22 cellular contexts compared by ENCODE assay signal in the genomic region with DNA sequence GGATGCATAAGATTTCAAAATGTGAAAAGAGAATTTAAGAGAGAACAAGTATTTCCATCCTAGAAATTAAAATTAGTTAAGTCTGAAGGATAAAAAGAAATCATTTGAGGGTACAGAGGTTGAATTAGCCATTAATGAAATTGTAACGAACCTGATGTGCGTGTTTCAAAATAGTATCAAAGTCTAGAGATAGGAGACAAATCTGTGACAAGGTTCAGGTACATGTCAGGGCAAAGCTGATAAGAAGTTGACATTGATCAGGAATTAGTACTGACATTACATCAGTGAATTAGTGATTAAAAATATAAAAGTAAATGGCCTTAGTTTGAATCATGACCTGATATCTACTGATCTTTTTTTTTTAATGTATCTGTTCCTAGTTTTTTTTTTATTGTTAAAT.
DNase-seq lines count a peak whose midpoint lies in the region; ATAC-seq, FAIRE-seq and TF ChIP-seq lines count a peak whose summit lies in the region.
"Had no signal": no experiment of that assay in that cellular context is flagged by ENCODE, and none has a peak within 500 bp of the region (broad histone marks: within the 10 kb centered on the region; RNA-seq: fewer than 3 reads in every experiment).

No MANE protein-coding gene starts in this region.

- intact Hi-C loops in right lobe of liver (cut with DNase I) = no loop called here
- intact Hi-C loops in left lung (cut with DNase I) = no loop called here

- DNase-seq in GM19239 (ENCODE audit: insufficient read length, low spot score) = no peak
- no peak for DNase-seq in frontal cortex (ENCODE audit: low spot score in 2 of 2)
- DNase-seq in right lobe of liver = no peak
- no peak for DNase-seq in stimulated activated naive CD4-positive, alpha-beta T cell treated with Interleukin-2 at 50 U/mL for 16 hours (lab: John Stamatoyannopoulos, UW)
- DNase-seq in left lung = no peak
- DNase-seq in tibial nerve (ENCODE audit: low spot score in 2 of 2) = no peak
- DNase-seq: 8988T; ACHN; AML-193; BE2C; CD4-positive, alpha-beta T cell; CD8-positive, alpha-beta memory T cell; DMS 273 treated with DMSO at 0.1 percent for 48 hours; DMS79 treated with DMSO at 0.1 percent for 48 hours; GF-D8; H9 had no signal

- peak overlapping the region in 1 of 3 donors; percentile 12 for H3K4me3 ChIP-seq in right lobe of liver
- H3K4me3 ChIP-seq in left lung = no peak overlapping the region
- H3K4me3 ChIP-seq in tibial nerve = no peak overlapping the region
- H3K4me3 ChIP-seq: A549; BLaER1 treated with 17β-estradiol and CSF1 and Interleukin-3, amounts not matched to agents 10 nM and 100 nM; GM23338 had no signal

- H3K4me1 ChIP-seq in right lobe of liver (peaks cover 0 to 42% (median 5%) of the 10 kb centered on the region in 4 donors), left lung (no peaks in the 10 kb centered on the region), tibial nerve (no peaks in the 10 kb centered on the region)
- H3K4me1 ChIP-seq: BE2C; BLaER1 treated with 17β-estradiol and CSF1 and Interleukin-3, amounts not matched to agents 10 nM and 100 nM had no signal

- 30% methylated on average over 2 of the region's 2 CpGs for WGBS in right lobe of liver (ENCODE audit: insufficient coverage, low coverage, low lambda C conversion rate, missing lambda C conversion rate)
- 90 to 96% methylated on average over 2 of the region's 2 CpGs for WGBS in tibial nerve, 2 donors

- TF ChIP-seq EP300 in tibial nerve (IDR thresholded peaks at IDR 0.05) = no peak

- TF ChIP-seq POLR2A in right lobe of liver (IDR thresholded peaks at IDR 0.05) (no peak), tibial nerve (IDR thresholded peaks at IDR 0.05) (no peak)

- H3K27me3 ChIP-seq in right lobe of liver (no peaks in the 10 kb centered on the region), left lung (no peaks in the 10 kb centered on the region), tibial nerve (no peaks in the 10 kb centered on the region)
- H3K27me3 ChIP-seq: BE2C; BLaER1 treated with 17β-estradiol and CSF1 and Interleukin-3, amounts not matched to agents 10 nM and 100 nM had no signal

- H3K9me3 ChIP-seq in right lobe of liver = no peaks in the 10 kb centered on the region
- H3K9me3 ChIP-seq in left lung = no peaks in the 10 kb centered on the region
- no peaks in the 10 kb centered on the region for H3K9me3 ChIP-seq in tibial nerve
- H3K9me3 ChIP-seq: A549; BE2C; BLaER1 treated with 17β-estradiol and CSF1 and Interleukin-3, amounts not matched to agents 10 nM and 100 nM had no signal

- FAIRE-seq in GM19239 (lab: Jason Lieb, UNC) (peak; percentile 40), frontal cortex (lab: Jason Lieb, UNC) (peak; percentile 17)
- FAIRE-seq: A549, D721Med, GM12891 had no signal

- ATAC-seq in right lobe of liver (peak; percentile 84 to 94 (median 88)), left lung (no peak)
- ATAC-seq: A549, GM23338, HCT116 had no signal

- TF ChIP-seq CTCF in right lobe of liver (IDR thresholded peaks at IDR 0.05) (no peak), left lung (IDR thresholded peaks at IDR 0.05) (no peak), tibial nerve (IDR thresholded peaks at IDR 0.05) (no peak)

- no peaks in the 10 kb centered on the region for H3K36me3 ChIP-seq in right lobe of liver
- no peaks in the 10 kb centered on the region for H3K36me3 ChIP-seq in left lung
- H3K36me3 ChIP-seq in tibial nerve = no peaks in the 10 kb centered on the region
- H3K36me3 ChIP-seq: BE2C; BLaER1 treated with 17β-estradiol and CSF1 and Interleukin-3, amounts not matched to agents 10 nM and 100 nM had no signal

- H3K27ac ChIP-seq in right lobe of liver = peak overlapping the region in 2 of 3 donors; percentile 23 to 64
- H3K27ac ChIP-seq in left lung = no peak overlapping the region
- no peak overlapping the region for H3K27ac ChIP-seq in tibial nerve
- H3K27ac ChIP-seq: A549; BLaER1 treated with 17β-estradiol and CSF1 and Interleukin-3, amounts not matched to agents 10 nM and 100 nM had no signal

Comparison
In these comparisons a context has a peak if more than half of its experiments do, and no peak if none do; other contexts are left out.
1. H3K27ac ChIP-seq: peak in right lobe of liver (2 of 3); none in left lung (0 of 2) and tibial nerve (0 of 4).